18 cellular contexts compared by ENCODE assay signal in the genomic region with DNA sequence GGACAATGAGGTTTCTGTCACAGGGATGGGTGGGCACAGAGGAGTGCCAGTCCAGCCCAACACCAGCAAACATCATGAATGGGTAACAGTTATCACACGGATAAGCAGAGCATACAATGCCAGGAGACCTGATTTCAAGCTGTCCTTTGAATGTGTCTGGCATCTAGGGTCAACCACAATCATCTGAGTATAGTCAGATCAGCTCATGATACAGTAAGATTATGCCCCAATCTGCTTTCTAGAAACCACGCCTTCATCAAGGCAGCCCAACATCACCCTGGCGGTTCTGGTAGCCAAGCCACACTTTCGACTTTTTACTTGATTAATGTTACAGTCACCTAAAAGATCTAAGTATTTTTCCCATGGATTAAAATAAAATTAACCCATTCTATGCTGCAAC.
"Had no signal": no experiment of that assay in that cellular context is flagged by ENCODE, and none has a peak within 500 bp of the region (broad histone marks: within the 10 kb centered on the region; RNA-seq: fewer than 3 reads in every experiment).

No MANE protein-coding gene starts in this region.

- DNase-seq: foreskin keratinocyte; left colon; left ventricle myocardium superior; mesendoderm; naive B cell; occipital lobe; sigmoid colon; stimulated activated CD4-positive, alpha-beta T cell treated with anti-CD3 and anti-CD28 coated beads, Interleukin-2, amount 100 ng/mL, for 48 hours; testis; upper lobe of right lung had no signal

- H3K27ac Mint-ChIP-seq: dendritic cell treated with granulocyte-macrophage colony-stimulating factor and Interleukin-4, amounts not matched to agents 40 ng/mL and 50 ng/mL, for 4 days; naive B cell; nephron; stimulated activated naive CD8-positive, alpha-beta T cell treated with anti-CD3 and anti-CD28 coated beads, Interleukin-15, Interleukin-2, amounts not matched to agents 100 ng/mL and 50 ng/mL, for 24 hours had no signal

- H3K9me3 Mint-ChIP-seq: dendritic cell treated with granulocyte-macrophage colony-stimulating factor and Interleukin-4, amounts not matched to agents 40 ng/mL and 50 ng/mL, for 4 days; nephron; stimulated activated naive CD8-positive, alpha-beta T cell treated with anti-CD3 and anti-CD28 coated beads, Interleukin-15, Interleukin-2, amounts not matched to agents 100 ng/mL and 50 ng/mL, for 24 hours had no signal

- H3K9ac ChIP-seq: parathyroid adenoma had no signal

- H3K4me3 ChIP-seq: lung, sigmoid colon, smooth muscle cell, testis, tibial nerve, upper lobe of right lung, vagina had no signal

- ATAC-seq: foreskin keratinocyte, left colon, left ventricle myocardium superior, upper lobe of right lung had no signal

- H3K4me3 Mint-ChIP-seq: dendritic cell treated with granulocyte-macrophage colony-stimulating factor and Interleukin-4, amounts not matched to agents 40 ng/mL and 50 ng/mL, for 4 days; naive B cell; nephron; stimulated activated naive CD8-positive, alpha-beta T cell treated with anti-CD3 and anti-CD28 coated beads, Interleukin-15, Interleukin-2, amounts not matched to agents 100 ng/mL and 50 ng/mL, for 24 hours had no signal

- H3K4me1 ChIP-seq: foreskin keratinocyte, parathyroid adenoma, sigmoid colon, testis, upper lobe of right lung, vagina had no signal

- H3K27ac ChIP-seq: foreskin keratinocyte, parathyroid adenoma, sigmoid colon, testis, tibial nerve, upper lobe of right lung, vagina had no signal

- H3K27me3 ChIP-seq: foreskin keratinocyte, sigmoid colon, testis, tibial nerve, upper lobe of right lung, vagina had no signal

- H3K36me3 ChIP-seq: sigmoid colon, tibial nerve, upper lobe of right lung, vagina had no signal

- H2AFZ ChIP-seq: parathyroid adenoma had no signal

- H3K4me2 ChIP-seq: smooth muscle cell had no signal

- H3K9me3 ChIP-seq: sigmoid colon, testis, tibial nerve, upper lobe of right lung, vagina had no signal
